Comparison of ENCODE assay signal across 11 cellular contexts in genomic region chr5:68368686-68369359, GRCh38.
DNase-seq lines count a peak whose midpoint lies in the region; ATAC-seq and TF ChIP-seq lines count a peak whose summit lies in the region.
"Had no signal": no experiment of that assay in that cellular context is flagged by ENCODE, and none has a peak within 500 bp of the region (broad histone marks: within the 10 kb centered on the region; RNA-seq: fewer than 3 reads in every experiment).

No MANE protein-coding gene starts in this region.

- no peak overlapping the region for H3K27ac Mint-ChIP-seq in Calu3 (ENCODE audit: unreplicated experiment)

- CTCF ChIA-PET in Calu3 (lab: Charles Lee): no interaction called here

- TF ChIP-seq CTCF in Calu3 (IDR thresholded peaks at IDR 0.05; ENCODE audit: unreplicated experiment) (no peak), VCaP (conservative IDR thresholded peaks at IDR 0.05) (no peak), foreskin fibroblast (IDR thresholded peaks at IDR 0.05; ENCODE audit: low read depth, low read length) (no peak)

- H3K36me3 Mint-ChIP-seq in Calu3 (ENCODE audit: insufficient read depth, unreplicated experiment): no peaks in the 10 kb centered on the region

- no peaks in the 10 kb centered on the region for H3K27me3 Mint-ChIP-seq in Calu3 (ENCODE audit: unreplicated experiment)

- peaks cover 12% of the 10 kb centered on the region for H3K4me1 Mint-ChIP-seq in Calu3 (ENCODE audit: low read depth, unreplicated experiment)

- H3K27ac ChIP-seq in VCaP (peak overlapping the region; percentile 20), SJCRH30 (no peak overlapping the region)
- H3K27ac ChIP-seq: right atrium auricular region had no signal

- no peaks in the 10 kb centered on the region for H3K4me1 ChIP-seq in SJCRH30
- H3K4me1 ChIP-seq: right atrium auricular region had no signal

- peak; percentile 24 for DNase-seq in Calu3
- DNase-seq in foreskin fibroblast: peak; percentile 23 to 60
- DNase-seq in activated effector memory CD4-positive, alpha-beta T cell treated with Interleukin-2 at 50 U/mL for 16 hours: no peak
- no peak for DNase-seq in SJCRH30
- DNase-seq: cerebellar nuclear complex had no signal

- H3K27me3 ChIP-seq in SJCRH30: no peaks in the 10 kb centered on the region
- H3K27me3 ChIP-seq: right atrium auricular region had no signal

- peaks cover 2% of the 10 kb centered on the region for H3K9me3 Mint-ChIP-seq in Calu3 (ENCODE audit: low read depth, unreplicated experiment)

- BruUV-seq in Calu3 (replicated peaks; lab: Mats Ljungman, UMichigan): no TSS peak

- H3K4me3 ChIP-seq in foreskin fibroblast (ENCODE audit: low read depth in 1 of 2, low read length in 2 of 2) (no peak overlapping the region), SJCRH30 (no peak overlapping the region)
- H3K4me3 ChIP-seq: right atrium auricular region had no signal

- intact Hi-C loops in Calu3 (cut with micrococcal nuclease; ENCODE audit: unreplicated experiment): no loop called here

- H3K9me3 ChIP-seq in SJCRH30 (replicated peaks): no peaks in the 10 kb centered on the region
- H3K9me3 ChIP-seq: right atrium auricular region had no signal

- no peak overlapping the region for H3K4me3 Mint-ChIP-seq in Calu3 (ENCODE audit: low read depth, unreplicated experiment)

- H3K36me3 ChIP-seq in SJCRH30: no peaks in the 10 kb centered on the region
- H3K36me3 ChIP-seq: right atrium auricular region had no signal

- ATAC-seq in HG03354 (IDR thresholded peaks at IDR 0.05; ENCODE audit: poor library complexity, severe bottlenecking, unreplicated experiment) (peak; percentile 3), HG02852 (IDR thresholded peaks at IDR 0.05; ENCODE audit: unreplicated experiment) (no peak), GM19328 (IDR thresholded peaks at IDR 0.05; ENCODE audit: unreplicated experiment) (no peak)
- ATAC-seq: HepG2 had no signal

Comparison
In these comparisons a context has a peak if more than half of its experiments do, and no peak if none do; other contexts are left out.
1. DNase-seq: peak in Calu3 (single experiment) and foreskin fibroblast (2 of 2); none in activated effector memory CD4-positive, alpha-beta T cell treated with Interleukin-2 at 50 U/mL for 16 hours (single experiment) and SJCRH30 (0 of 2).